ENCODE assay signal across 26 cellular contexts in the genomic region with DNA sequence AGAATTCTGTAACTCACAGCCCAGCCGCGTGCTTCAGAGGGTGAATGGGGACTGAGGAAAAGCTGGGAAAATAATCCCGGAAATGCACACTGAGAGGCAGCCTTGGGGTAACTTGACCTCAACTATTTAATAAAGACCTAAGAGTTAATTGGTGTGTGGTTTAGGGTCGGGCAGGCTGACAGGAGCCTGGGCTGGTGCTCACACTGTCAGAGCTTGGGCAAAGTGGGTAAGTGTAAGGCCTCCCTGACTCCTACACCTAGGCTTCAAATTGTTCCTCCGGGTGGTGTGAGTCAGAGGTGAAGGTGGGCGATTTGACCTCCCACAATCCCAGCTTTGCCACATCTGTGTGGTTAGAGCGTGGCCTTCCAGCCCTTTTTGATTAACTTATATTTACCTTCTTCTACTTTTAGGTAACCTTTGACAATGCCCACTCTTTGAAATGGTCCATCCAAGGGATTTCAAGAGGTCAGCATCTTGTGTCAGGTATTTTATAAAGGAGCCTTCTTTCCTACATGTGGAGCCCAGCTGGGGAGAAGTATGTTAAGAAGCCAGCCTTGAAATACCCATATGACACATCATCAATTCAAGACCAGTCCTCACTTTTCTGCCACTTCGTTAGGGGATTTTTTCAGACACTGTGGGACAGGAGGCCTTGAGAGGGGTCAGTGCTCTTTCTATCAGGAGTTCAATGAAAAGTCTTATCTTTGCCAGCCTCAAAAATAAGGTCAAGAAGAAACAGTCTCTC.
DNase-seq lines count a peak whose midpoint lies in the region; ATAC-seq lines count a peak whose summit lies in the region.
"Had no signal": no experiment of that assay in that cellular context is flagged by ENCODE, and none has a peak within 500 bp of the region (broad histone marks: within the 10 kb centered on the region; RNA-seq: fewer than 3 reads in every experiment).

No MANE protein-coding gene starts in this region.

- no peak overlapping the region for H3K4me3 Mint-ChIP-seq in stimulated activated naive CD8-positive, alpha-beta T cell treated with anti-CD3 and anti-CD28 coated beads, Interleukin-15, amount 100 ng/mL, for 72 hours
- H3K4me3 Mint-ChIP-seq in stimulated activated effector memory CD8-positive, alpha-beta T cell treated with anti-CD3 and anti-CD28 coated beads, Interleukin-12 subunit alpha, Interleukin-12 subunit beta, amount 100 ng/mL, for 72 hours: no peak overlapping the region
- H3K4me3 Mint-ChIP-seq: activated naive CD8-positive, alpha-beta T cell treated with anti-CD3 and anti-CD28 coated beads, Interleukin-2, amount 10 ng/mL, durations not matched to agents 7 days and 5 days; brain; CD8-positive, alpha-beta T cell; neural crest cell had no signal

- H3K27ac Mint-ChIP-seq in stimulated activated naive CD8-positive, alpha-beta T cell treated with anti-CD3 and anti-CD28 coated beads, Interleukin-15, amount 100 ng/mL, for 72 hours: no peak overlapping the region
- no peak overlapping the region for H3K27ac Mint-ChIP-seq in stimulated activated effector memory CD8-positive, alpha-beta T cell treated with anti-CD3 and anti-CD28 coated beads, Interleukin-12 subunit alpha, Interleukin-12 subunit beta, amount 100 ng/mL, for 72 hours
- H3K27ac Mint-ChIP-seq: activated naive CD8-positive, alpha-beta T cell treated with anti-CD3 and anti-CD28 coated beads, Interleukin-2, amount 10 ng/mL, durations not matched to agents 7 days and 5 days; CD8-positive, alpha-beta T cell had no signal

- H3K36me3 Mint-ChIP-seq in stimulated activated effector memory CD8-positive, alpha-beta T cell treated with anti-CD3 and anti-CD28 coated beads, Interleukin-12 subunit alpha, Interleukin-12 subunit beta, amount 100 ng/mL, for 72 hours: no peaks in the 10 kb centered on the region
- H3K36me3 Mint-ChIP-seq: activated naive CD8-positive, alpha-beta T cell treated with anti-CD3 and anti-CD28 coated beads, Interleukin-2, amount 10 ng/mL, durations not matched to agents 7 days and 5 days; brain; CD8-positive, alpha-beta T cell had no signal

- peaks cover 0 to 8% of the 10 kb centered on the region in 2 donors for H3K9me3 Mint-ChIP-seq in stimulated activated naive CD8-positive, alpha-beta T cell treated with anti-CD3 and anti-CD28 coated beads, Interleukin-15, amount 100 ng/mL, for 72 hours
- H3K9me3 Mint-ChIP-seq in stimulated activated effector memory CD8-positive, alpha-beta T cell treated with anti-CD3 and anti-CD28 coated beads, Interleukin-12 subunit alpha, Interleukin-12 subunit beta, amount 100 ng/mL, for 72 hours: peaks cover 2% of the 10 kb centered on the region
- H3K9me3 Mint-ChIP-seq: activated naive CD8-positive, alpha-beta T cell treated with anti-CD3 and anti-CD28 coated beads, Interleukin-2, amount 10 ng/mL, durations not matched to agents 7 days and 5 days had no signal

- peak; percentile 82 for ATAC-seq in stimulated activated naive CD8-positive, alpha-beta T cell treated with anti-CD3 and anti-CD28 coated beads, Interleukin-15, Interleukin-2, amounts not matched to agents 100 U/mL and 50 U/mL, for 24 hours
- ATAC-seq in stimulated activated naive CD8-positive, alpha-beta T cell treated with anti-CD3 and anti-CD28 coated beads, Interleukin-15, amount 100 ng/mL, for 72 hours: no peak
- peak; percentile 46 for ATAC-seq in stimulated activated effector memory CD8-positive, alpha-beta T cell treated with anti-CD3 and anti-CD28 coated beads, Interleukin-12 subunit alpha, Interleukin-12 subunit beta, amount 100 ng/mL, for 72 hours
- ATAC-seq: CD8-positive, alpha-beta T cell; foreskin keratinocyte; K562 had no signal

- H3K27me3 Mint-ChIP-seq in stimulated activated naive CD8-positive, alpha-beta T cell treated with anti-CD3 and anti-CD28 coated beads, Interleukin-15, amount 100 ng/mL, for 72 hours: peaks cover 49% of the 10 kb centered on the region

- DNase-seq in stimulated activated naive CD8-positive, alpha-beta T cell treated with anti-CD3 and anti-CD28 coated beads, Interleukin-15, Interleukin-2, amounts not matched to agents 100 U/mL and 50 U/mL, for 24 hours: peak; percentile 28
- DNase-seq in stimulated activated naive CD8-positive, alpha-beta T cell treated with anti-CD3 and anti-CD28 coated beads, Interleukin-15, amount 100 ng/mL, for 72 hours: no peak
- peak; percentile 37 for DNase-seq in SW480 (ENCODE audit: low spot score)
- peak; percentile 36 for DNase-seq in left kidney (ENCODE audit: low read depth, low spot score)
- no peak for DNase-seq in stimulated activated effector memory CD8-positive, alpha-beta T cell treated with anti-CD3 and anti-CD28 coated beads, Interleukin-12 subunit alpha, Interleukin-12 subunit beta, amount 100 ng/mL, for 72 hours (ENCODE audit: low spot score in 2 of 2)
- no peak for DNase-seq in NCI-H187 treated with DMSO at 0.1 percent for 48 hours (lab: John Stamatoyannopoulos, UW)
- no peak for DNase-seq in NCI-H526 (lab: John Stamatoyannopoulos, UW)
- no peak for DNase-seq in dedifferentiated amniotic fluid mesenchymal stem cell (ENCODE audit: extremely low spot score)
- DNase-seq: activated CD4-positive, alpha-beta T cell treated with anti-CD3 and anti-CD28 coated beads, Interleukin-2, amount 50 U/mL, for 1 hour; activated effector memory CD4-positive, alpha-beta T cell treated with Interleukin-2 at 50 U/mL for 16 hours; activated naive CD8-positive, alpha-beta T cell treated with anti-CD3 and anti-CD28 coated beads, Interleukin-2, amount 10 ng/mL, durations not matched to agents 7 days and 5 days; AML-193; CD8-positive, alpha-beta T cell; DMS 273 treated with DMSO at 0.1 percent for 48 hours; foreskin keratinocyte; GDM1; MM.1S; NCI-H1436; NCI-H2171 treated with DMSO at 0.1 percent for 48 hours; NCI-H524 treated with DMSO at 0.1 percent for 48 hours; SK-N-SH; stimulated activated CD4-positive, alpha-beta T cell treated with anti-CD3 and anti-CD28 coated beads, Interleukin-1b, Interleukin-23, amount 100 ng/mL, for 48 hours; WERI-Rb-1 had no signal

- H3K4me1 Mint-ChIP-seq in stimulated activated naive CD8-positive, alpha-beta T cell treated with anti-CD3 and anti-CD28 coated beads, Interleukin-15, amount 100 ng/mL, for 72 hours: peaks cover 8% of the 10 kb centered on the region
- H3K4me1 Mint-ChIP-seq in stimulated activated effector memory CD8-positive, alpha-beta T cell treated with anti-CD3 and anti-CD28 coated beads, Interleukin-12 subunit alpha, Interleukin-12 subunit beta, amount 100 ng/mL, for 72 hours: no peaks in the 10 kb centered on the region
- H3K4me1 Mint-ChIP-seq: activated naive CD8-positive, alpha-beta T cell treated with anti-CD3 and anti-CD28 coated beads, Interleukin-2, amount 10 ng/mL, durations not matched to agents 7 days and 5 days; brain had no signal

Comparison
In these comparisons a context has a peak if more than half of its experiments do, and no peak if none do; other contexts are left out.
1. DNase-seq: peak in stimulated activated naive CD8-positive, alpha-beta T cell treated with anti-CD3 and anti-CD28 coated beads, Interleukin-15, Interleukin-2, amounts not matched to agents 100 U/mL and 50 U/mL, for 24 hours (single experiment), SW480 (single experiment) and left kidney (single experiment); none in stimulated activated naive CD8-positive, alpha-beta T cell treated with anti-CD3 and anti-CD28 coated beads, Interleukin-15, amount 100 ng/mL, for 72 hours (0 of 2), stimulated activated effector memory CD8-positive, alpha-beta T cell treated with anti-CD3 and anti-CD28 coated beads, Interleukin-12 subunit alpha, Interleukin-12 subunit beta, amount 100 ng/mL, for 72 hours (0 of 2), NCI-H187 treated with DMSO at 0.1 percent for 48 hours (single experiment), NCI-H526 (0 of 2) and dedifferentiated amniotic fluid mesenchymal stem cell (single experiment).